ENCODE assay signal across 8 cellular contexts in genomic region chr5:66596791-66597757, GRCh38. TPM values are rescaled to one million over a fixed set of nuclear protein-coding genes. Genes with fewer than 3 reads are reported as not detected.
DNase-seq lines count a peak whose midpoint lies in the region; ATAC-seq and TF ChIP-seq lines count a peak whose summit lies in the region.

No MANE protein-coding gene starts in this region.

- DNase-seq in Caco-2 = peak; percentile 37 to 43
- peak; percentile 46 for DNase-seq in GM20000 (ENCODE audit: low spot score)
- DNase-seq in Kasumi-1 (lab: John Stamatoyannopoulos, UW) = peak; percentile 20 to 33
- peak; percentile 47 for DNase-seq in WTC11 (ENCODE audit: low spot score)
- peak in 1 of 2 donors; percentile 67 for DNase-seq in foreskin keratinocyte
- DNase-seq in nephron progenitor cell = peak; percentile 67
- DNase-seq in NCI-H774 (lab: John Stamatoyannopoulos, UW) = no peak

- POLR2A ChIA-PET in Caco-2 (lab: Charles Lee) = no interaction called here
- POLR2A ChIA-PET in WTC11 (lab: Charles Lee) = interaction anchor here (0.6 kb wide), 1 partner anchor 401 kb away, joined by 5 read pairs; no protein-coding TSS in a partner anchor

- ATAC-seq in WTC11 (peak; percentile 6), foreskin keratinocyte (peak; percentile 46), HG03139 (IDR thresholded peaks at IDR 0.05; ENCODE audit: unreplicated experiment) (no peak)

- H3K27me3 ChIP-seq in Caco-2 (replicated peaks; ENCODE audit: control insufficient read depth, insufficient read depth, low read length) (peaks cover 5% of the 10 kb centered on the region), foreskin keratinocyte (peaks cover 44% of the 10 kb centered on the region)

- BruUV-seq in Caco-2 (replicated peaks; lab: Mats Ljungman, UMichigan) = no TSS peak

- peak overlapping the region; percentile 61 for H3K4me3 ChIP-seq in Caco-2 (ENCODE audit: low read depth, low read length)

- intact Hi-C loops in Caco-2 (cut with micrococcal nuclease; ENCODE audit: unreplicated experiment) = loop anchor here (2.0 to 5.0 kb wide), 2 partner anchors 160 to 290 kb away; no protein-coding TSS in a partner anchor

- H3K4me1 Mint-ChIP-seq in Caco-2 (ENCODE audit: low read depth, unreplicated experiment) = no peaks in the 10 kb centered on the region
- peaks cover 24% of the 10 kb centered on the region for H3K4me1 Mint-ChIP-seq in WTC11
- H3K4me1 Mint-ChIP-seq in nephron progenitor cell = peaks cover 25% of the 10 kb centered on the region

- TF ChIP-seq CTCF in Caco-2 (IDR thresholded peaks at IDR 0.05; ENCODE audit: insufficient read depth in 1 of 2, low read depth in 1 of 2, low read length in 1 of 2, severe bottlenecking in 1 of 2, unreplicated experiment in 1 of 2) (no peak), GM20000 (IDR thresholded peaks at IDR 0.05; ENCODE audit: extremely low read depth, missing control alignments) (no peak), WTC11 (IDR thresholded peaks at IDR 0.05) (no peak), foreskin keratinocyte (conservative IDR thresholded peaks at IDR 0.05) (peak; percentile 36), nephron progenitor cell (IDR thresholded peaks at IDR 0.05) (no peak)

- no peaks in the 10 kb centered on the region for H3K36me3 ChIP-seq in Caco-2 (ENCODE audit: control insufficient read depth, insufficient read depth, low read length)

- H3K27me3 Mint-ChIP-seq in Caco-2 (ENCODE audit: insufficient read depth, unreplicated experiment) = peaks cover 32% of the 10 kb centered on the region
- peaks cover 55% of the 10 kb centered on the region for H3K27me3 Mint-ChIP-seq in WTC11 (ENCODE audit: low read depth)
- H3K27me3 Mint-ChIP-seq in nephron progenitor cell (ENCODE audit: low read depth, poor library complexity) = peaks cover 66% of the 10 kb centered on the region

- CTCF ChIA-PET in Caco-2 (lab: Charles Lee) = interaction anchor here (1.4 kb wide), 1 partner anchor 144 kb away, joined by 5 read pairs; no protein-coding TSS in a partner anchor
- CTCF ChIA-PET in WTC11 (lab: Charles Lee) = interaction anchor here (1.2 kb wide), 2 partner anchors 36 to 291 kb away, joined by 3 to 6 read pairs; no protein-coding TSS in a partner anchor

- H3K4me1 ChIP-seq in Caco-2 (peaks cover 13% of the 10 kb centered on the region), foreskin keratinocyte (no peaks in the 10 kb centered on the region)

- H3K27ac Mint-ChIP-seq in Caco-2 (ENCODE audit: unreplicated experiment) (no peak overlapping the region), WTC11 (no peak overlapping the region), nephron progenitor cell (no peak overlapping the region)

- H3K4me3 Mint-ChIP-seq in Caco-2 (ENCODE audit: unreplicated experiment) (peak overlapping the region; percentile 78), WTC11 (peak overlapping the region; percentile 89), nephron progenitor cell (peak overlapping the region; percentile 95)

- H3K27ac ChIP-seq in foreskin keratinocyte = peak overlapping the region; percentile 89

- no peaks in the 10 kb centered on the region for H3K9me3 Mint-ChIP-seq in Caco-2 (ENCODE audit: unreplicated experiment)
- H3K9me3 Mint-ChIP-seq in WTC11 = no peaks in the 10 kb centered on the region
- no peaks in the 10 kb centered on the region for H3K9me3 Mint-ChIP-seq in nephron progenitor cell

- no peaks in the 10 kb centered on the region for H3K36me3 Mint-ChIP-seq in Caco-2 (ENCODE audit: insufficient read depth, unreplicated experiment)
- no peaks in the 10 kb centered on the region for H3K36me3 Mint-ChIP-seq in WTC11
- H3K36me3 Mint-ChIP-seq in nephron progenitor cell (ENCODE audit: low read depth) = no peaks in the 10 kb centered on the region

- H3K9me3 ChIP-seq in Caco-2 = no peaks in the 10 kb centered on the region

TF ChIP-seq in WTC11, 78 proteins besides CTCF, POLR2A, EP300 and RAD21:
- peak; percentile 54; the same call in 1 of the 2 replicates for TF ChIP-seq ZNF423 (CRISPR knock-in tag; IDR thresholded peaks at IDR 0.05)
- TF ChIP-seq TP53 (CRISPR knock-in tag; IDR thresholded peaks at IDR 0.05) = no peak
- TF ChIP-seq, protein P1, sequence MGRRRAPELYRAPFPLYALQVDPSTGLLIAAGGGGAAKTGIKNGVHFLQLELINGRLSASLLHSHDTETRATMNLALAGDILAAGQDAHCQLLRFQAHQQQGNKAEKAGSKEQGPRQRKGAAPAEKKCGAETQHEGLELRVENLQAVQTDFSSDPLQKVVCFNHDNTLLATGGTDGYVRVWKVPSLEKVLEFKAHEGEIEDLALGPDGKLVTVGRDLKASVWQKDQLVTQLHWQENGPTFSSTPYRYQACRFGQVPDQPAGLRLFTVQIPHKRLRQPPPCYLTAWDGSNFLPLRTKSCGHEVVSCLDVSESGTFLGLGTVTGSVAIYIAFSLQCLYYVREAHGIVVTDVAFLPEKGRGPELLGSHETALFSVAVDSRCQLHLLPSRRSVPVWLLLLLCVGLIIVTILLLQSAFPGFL (CRISPR knock-in tag; IDR thresholded peaks at IDR 0.05; ENCODE audit: borderline replicate concordance) = no peak
- TF ChIP-seq ZSCAN18 (CRISPR knock-in tag; IDR thresholded peaks at IDR 0.05) = no peak

RNA-seq across cellular contexts. Expression of gene MAST4, which starts 0.9 kb away (rescaled TPM):
- total RNA-seq in Caco-2 (2022) = 17.8 and 21.5 TPM in 2 replicates
- 7.3 to 10.0 TPM (median 8.0 TPM) in 3 replicates for total RNA-seq in WTC11 (2021)
- 26.4 and 28.3 TPM in 2 replicates for total RNA-seq in foreskin keratinocyte
- 3.2 and 3.5 TPM in 2 replicates for polyA plus RNA-seq in foreskin keratinocyte
